30 cellular contexts compared by ENCODE assay signal in genomic region chr2:211175956-211176355, GRCh38.
"Had no signal": no experiment of that assay in that cellular context is flagged by ENCODE, and none has a peak within 500 bp of the region (broad histone marks: within the 10 kb centered on the region; RNA-seq: fewer than 3 reads in every experiment).

No MANE protein-coding gene starts in this region.

- H3K36me3 ChIP-seq: heart left ventricle, left lung, right lobe of liver, stomach, thyroid gland, upper lobe of left lung, vagina, WERI-Rb-1 had no signal

- H3K27ac ChIP-seq: heart left ventricle, left lung, right lobe of liver, skin epidermis, stomach, upper lobe of left lung, vagina, WERI-Rb-1 had no signal

- H3K4me3 ChIP-seq: heart left ventricle, left lung, lung, mucosa of descending colon, right lobe of liver, skin epidermis, stomach, thyroid gland, upper lobe of left lung, vagina had no signal

- ATAC-seq: heart left ventricle; left lung; mucosa of descending colon; natural killer cell treated with Interleukin-12 subunit alpha and Interleukin-12 subunit beta and Interleukin-15 and Interleukin-18, amount 100 ng/mL, for 72 hours; right lobe of liver; stimulated activated naive B cell treated with anti-CD40 and anti-IgM and Interleukin-4, amounts not matched to agents 10 μg/mL and 1 μg/mL and 100 μg/mL, for 72 hours; T-helper 17 cell had no signal

- H3K9me3 ChIP-seq: heart left ventricle, left lung, mucosa of descending colon, right lobe of liver, stomach, thyroid gland, upper lobe of left lung, vagina had no signal

- H3K4me1 ChIP-seq: heart left ventricle, left lung, right lobe of liver, stomach, upper lobe of left lung, vagina had no signal

- DNase-seq: activated CD4-positive, alpha-beta memory T cell treated with anti-CD3 and anti-CD28 coated beads, Interleukin-2, amount 10 ng/mL, durations not matched to agents 7 days and 5 days; activated CD4-positive, alpha-beta T cell treated with anti-CD3 and anti-CD28 coated beads, Interleukin-2, amount 10 ng/mL, durations not matched to agents 24 days and 14 days; activated CD4-positive, CD25-positive, alpha-beta regulatory T cell treated with anti-CD3 and anti-CD28 coated beads, Interleukin-2, amount 50 U/mL, for 72 hours; activated CD8-positive, alpha-beta memory T cell treated with anti-CD3 and anti-CD28 coated beads, Interleukin-2, amount 50 U/mL, for 48 hours; activated gamma-delta T cell; activated naive CD4-positive, alpha-beta T cell treated with anti-CD3 and anti-CD28 coated beads, Interleukin-2, amount 10 ng/mL, durations not matched to agents 7 days and 5 days; activated naive CD8-positive, alpha-beta T cell treated with anti-CD3 and anti-CD28 coated beads, Interleukin-2, amount 10 ng/mL, durations not matched to agents 7 days and 5 days; activated T-cell treated with anti-CD3 and anti-CD28 coated beads, Interleukin-2, amount 50 U/mL, for 24 hours; central memory CD4-positive, alpha-beta T cell; effector CD8-positive, alpha-beta T cell; erythroblast; heart left ventricle; hypothalamus; immature natural killer cell; kidney glomerular epithelial cell; left lung; mucosa of descending colon; right lobe of liver; stimulated activated CD4-positive, alpha-beta T cell treated with anti-CD3 and anti-CD28 coated beads, Interleukin-1b, Interleukin-23, amount 100 ng/mL, for 48 hours; stimulated activated naive B cell treated with anti-CD40 and anti-IgM and Interleukin-4, amounts not matched to agents 10 μg/mL and 1 μg/mL and 100 μg/mL, for 72 hours; stomach; T-helper 17 cell; T1000; thyroid gland; upper lobe of left lung; WERI-Rb-1 had no signal

- H3K27me3 ChIP-seq: heart left ventricle, left lung, right lobe of liver, stomach, thyroid gland, upper lobe of left lung, vagina had no signal
